ENCODE assay signal across 16 cellular contexts in the genomic region with DNA sequence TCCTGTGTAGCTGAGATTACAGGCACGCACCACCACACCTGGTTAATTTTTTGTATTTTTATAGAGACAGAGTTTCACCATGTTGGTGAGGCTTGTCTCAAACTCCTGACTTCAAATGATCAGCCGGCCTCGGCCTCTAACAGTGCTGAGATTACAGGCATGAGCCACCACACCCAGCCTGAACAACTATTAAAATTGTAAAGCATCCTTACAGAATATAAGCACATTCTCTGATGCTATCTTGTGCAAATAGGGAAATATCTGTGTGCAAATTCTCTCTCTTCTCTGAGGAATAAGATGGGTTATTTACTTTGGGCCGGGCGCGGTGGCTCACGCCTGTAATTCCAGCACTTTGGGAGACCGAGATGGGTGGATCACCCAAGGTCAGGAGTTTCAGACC. TPM values are rescaled to one million over a fixed set of nuclear protein-coding genes. Genes with fewer than 3 reads are reported as not detected.
DNase-seq lines count a peak whose midpoint lies in the region; ATAC-seq and TF ChIP-seq lines count a peak whose summit lies in the region.
"Had no signal": no experiment of that assay in that cellular context is flagged by ENCODE, and none has a peak within 500 bp of the region (broad histone marks: within the 10 kb centered on the region; RNA-seq: fewer than 3 reads in every experiment).

No MANE protein-coding gene starts in this region.

- intact Hi-C loops in left ventricle myocardium inferior (cut with micrococcal nuclease) (loop anchor here (10.0 kb wide), 2 partner anchors 83 to 233 kb away; no protein-coding TSS in a partner anchor), left cardiac atrium (cut with DNase I) (loop anchor here (5.0 kb wide), 1 partner anchor 236 kb away; no protein-coding TSS in a partner anchor), MCF 10A (cut with micrococcal nuclease) (loop anchor here (1.0 kb wide), 1 partner anchor 237 kb away; no protein-coding TSS in a partner anchor)

- CTCF ChIA-PET in RWPE1 (lab: Yijun Ruan, JAX), result interaction anchor here (0.6 to 1.1 kb wide), 5 partner anchors 12 to 306 kb away, joined by 3 to 10 read pairs (median 4); no protein-coding TSS in a partner anchor
- CTCF ChIA-PET in MCF 10A (lab: Yijun Ruan, JAX), result interaction anchor here (0.6 to 2.3 kb wide), 8 partner anchors 9 to 458 kb away, joined by 3 to 15 read pairs (median 4); partner anchors contain the start of gene NUDCD3

- no TSS peak for BruUV-seq in MCF 10A (replicated peaks; lab: Mats Ljungman, UMichigan)

- ATAC-seq in left cardiac atrium, result no peak

- H3K27me3 Mint-ChIP-seq in MCF 10A (ENCODE audit: insufficient read depth, unreplicated experiment), result no peaks in the 10 kb centered on the region
- H3K27me3 Mint-ChIP-seq: B cell; CD4-positive, CD25-positive, alpha-beta regulatory T cell; CD8-positive, alpha-beta memory T cell had no signal

- H3K36me3 ChIP-seq in left ventricle myocardium inferior, result peaks cover 73% of the 10 kb centered on the region
- H3K36me3 ChIP-seq in hepatocyte (replicated peaks; ENCODE audit: insufficient read depth, low read depth), result peaks cover 2% of the 10 kb centered on the region

- peaks cover 7% of the 10 kb centered on the region for H3K9me3 ChIP-seq in left ventricle myocardium inferior (replicated peaks)
- H3K9me3 ChIP-seq in hepatocyte (ENCODE audit: low read depth), result no peaks in the 10 kb centered on the region

- DNase-seq in left ventricle myocardium inferior (no peak), left cardiac atrium (no peak), RWPE1 (ENCODE audit: low spot score) (no peak), hepatocyte (ENCODE audit: low spot score) (no peak), MCF 10A (ENCODE audit: unreplicated experiment) (no peak), foreskin melanocyte (no peak)
- no peak for DNase-seq in activated CD4-positive, CD25-positive, alpha-beta regulatory T cell treated with anti-CD3 and anti-CD28 coated beads, Interleukin-2, amount 50 U/mL, for 72 hours
- DNase-seq: DMS 273 treated with DMSO at 0.1 percent for 48 hours had no signal

- no peaks in the 10 kb centered on the region for H3K9me2 ChIP-seq in hepatocyte (replicated peaks; ENCODE audit: insufficient read depth)

- H3K4me1 ChIP-seq in left ventricle myocardium inferior, result peaks cover 74% of the 10 kb centered on the region
- peaks cover 7% of the 10 kb centered on the region for H3K4me1 ChIP-seq in hepatocyte (ENCODE audit: insufficient read depth)

- no peak overlapping the region for H3K27ac Mint-ChIP-seq in MCF 10A (ENCODE audit: low read depth, unreplicated experiment)

- WGBS in hepatocyte (ENCODE audit: low lambda C conversion rate, missing lambda C conversion rate), result 68% methylated on average over 8 of the region's 8 CpGs

- TF ChIP-seq CTCF in left ventricle myocardium inferior (IDR thresholded peaks at IDR 0.05; ENCODE audit: borderline replicate concordance) (no peak), RWPE1 (conservative IDR thresholded peaks at IDR 0.05; ENCODE audit: low read depth) (no peak), hepatocyte (IDR thresholded peaks at IDR 0.05; ENCODE audit: poor library complexity) (no peak), MCF 10A (IDR thresholded peaks at IDR 0.05; ENCODE audit: unreplicated experiment) (no peak)

- POLR2A ChIA-PET in RWPE1 (lab: Yijun Ruan, JAX; ENCODE audit: low non-redundant PET), result no interaction called here
- POLR2A ChIA-PET in MCF 10A (lab: Yijun Ruan, JAX), result interaction anchor here (0.9 to 1.5 kb wide), 2 partner anchors 11 to 237 kb away, joined by 3 to 7 read pairs; no protein-coding TSS in a partner anchor

- peaks cover 61% of the 10 kb centered on the region for H3K79me2 ChIP-seq in hepatocyte

- no peaks in the 10 kb centered on the region for H3K9me3 Mint-ChIP-seq in MCF 10A (ENCODE audit: unreplicated experiment)
- H3K9me3 Mint-ChIP-seq: HFFc6 had no signal

- no peaks in the 10 kb centered on the region for H3K27me3 ChIP-seq in left ventricle myocardium inferior (ENCODE audit: low read depth)
- no peaks in the 10 kb centered on the region for H3K27me3 ChIP-seq in hepatocyte
- H3K27me3 ChIP-seq: BLaER1 treated with 17β-estradiol and CSF1 and Interleukin-3, amounts not matched to agents 10 nM and 100 nM had no signal

- H2AFZ ChIP-seq in hepatocyte, result no peak overlapping the region
- H2AFZ ChIP-seq: GM23248 had no signal

- peaks cover 89% of the 10 kb centered on the region for H3K36me3 Mint-ChIP-seq in MCF 10A (ENCODE audit: insufficient read depth, unreplicated experiment)

- no peak overlapping the region for H3K4me2 ChIP-seq in hepatocyte
- H3K4me2 ChIP-seq: BLaER1 treated with 17β-estradiol and CSF1 and Interleukin-3, amounts not matched to agents 10 nM and 100 nM had no signal

- H3K27ac ChIP-seq in left ventricle myocardium inferior (replicated peaks) (peak overlapping the region; percentile 74), RWPE1 (peak overlapping the region; percentile 22), hepatocyte (peak overlapping the region; percentile 17)
- H3K27ac ChIP-seq: BLaER1 treated with 17β-estradiol and CSF1 and Interleukin-3, amounts not matched to agents 10 nM and 100 nM; HL-60 had no signal

- peaks cover 17% of the 10 kb centered on the region for H3K4me1 Mint-ChIP-seq in MCF 10A (ENCODE audit: insufficient read depth, unreplicated experiment)

- no peak overlapping the region for H3K4me3 Mint-ChIP-seq in MCF 10A (ENCODE audit: unreplicated experiment)
- H3K4me3 Mint-ChIP-seq: B cell, HFFc6 had no signal

- H4K20me1 ChIP-seq in hepatocyte (ENCODE audit: insufficient read depth, poor library complexity, severe bottlenecking), result peaks cover 4% of the 10 kb centered on the region

- no peak overlapping the region for H3K4me3 ChIP-seq in left ventricle myocardium inferior
- H3K4me3 ChIP-seq in hepatocyte, result no peak overlapping the region
- H3K4me3 ChIP-seq: BLaER1 treated with 17β-estradiol and CSF1 and Interleukin-3, amounts not matched to agents 10 nM and 100 nM; GM12878; GM23248 had no signal

RNA-seq across cellular contexts. Expression of gene NUDCD3, which starts 12.5 kb away (rescaled TPM):
- total RNA-seq in left ventricle myocardium inferior, result 107 TPM
- total RNA-seq in left cardiac atrium, result 100 to 1,000 TPM in 1 of 2 donors, 10 to 100 TPM in 1; 83.7 to 104 TPM
- 35.1 and 60.8 TPM in 2 replicates for total RNA-seq in hepatocyte
- polyA plus RNA-seq in hepatocyte, result 42.6 and 54.7 TPM in 2 replicates
- 85.5 and 87.7 TPM in 2 replicates for total RNA-seq in MCF 10A (2022)

Comparison
In these comparisons a context has a peak if more than half of its experiments do, and no peak if none do; other contexts are left out.
1. H3K27ac ChIP-seq: peak in every context shown above with its lines; median percentile 74 in left ventricle myocardium inferior; 22 in RWPE1; 17 in hepatocyte.